In the genomic region with DNA sequence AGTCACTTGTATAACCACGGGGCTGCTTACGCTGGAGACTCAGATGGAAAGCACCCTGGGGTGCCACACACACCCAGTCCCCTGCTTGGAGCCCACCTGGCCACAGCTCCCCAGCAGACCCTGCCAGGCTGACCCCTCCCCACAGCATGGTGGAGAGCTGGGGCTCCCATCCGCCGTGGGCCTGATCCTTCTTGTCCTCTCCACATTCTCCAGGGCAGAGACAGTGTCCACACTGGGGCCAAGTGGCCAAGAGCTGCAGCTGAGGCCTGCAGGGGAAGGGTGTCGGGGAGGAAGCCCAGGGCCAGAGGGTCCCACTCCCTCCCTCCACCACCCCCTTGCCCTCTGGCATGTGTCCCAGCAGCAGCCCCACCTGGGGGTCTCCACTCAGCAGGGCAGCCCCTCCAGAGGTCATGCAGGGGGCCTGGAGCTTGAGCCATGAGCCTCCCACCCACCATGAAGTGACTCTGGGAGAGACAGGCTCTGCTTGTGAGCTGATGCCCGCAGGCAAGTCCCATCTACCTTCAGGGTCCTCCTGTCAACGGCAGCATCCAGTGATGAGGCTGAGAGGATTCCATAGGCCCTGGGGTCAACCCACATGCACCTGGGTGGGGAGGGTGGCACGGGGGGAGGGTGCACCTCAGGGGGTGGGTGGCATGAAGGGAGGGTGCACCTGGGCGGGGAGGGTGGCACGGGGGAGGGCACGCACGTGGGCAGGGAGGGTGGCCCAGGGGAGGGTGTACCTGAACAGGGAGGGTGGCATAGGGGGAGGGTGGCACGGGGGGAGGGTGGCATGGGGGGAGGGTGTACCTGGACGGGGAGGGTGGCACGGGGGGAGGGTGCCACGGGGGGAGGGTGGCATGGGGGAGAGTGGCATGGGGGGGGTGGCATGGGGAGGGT, we compare ENCODE assay signal across 1 cellular context.
TF ChIP-seq lines count a peak whose summit lies in the region.

No MANE protein-coding gene starts in this region.

TF ChIP-seq in HepG2, 621 proteins besides CTCF, POLR2A, EP300 and RAD21:
- TF ChIP-seq IKZF1 (IDR thresholded peaks at IDR 0.05) (no peak), ARNT2 (CRISPR knock-in tag; IDR thresholded peaks at IDR 0.05; ENCODE audit: low read depth) (no peak), ZNF563 (CRISPR knock-in tag; IDR thresholded peaks at IDR 0.05) (no peak), ONECUT2 (CRISPR knock-in tag; IDR thresholded peaks at IDR 0.05) (no peak), EZH2 (conservative IDR thresholded peaks at IDR 0.05; ENCODE audit: low read depth, low read length) (no peak), DPF2 (CRISPR knock-in tag; IDR thresholded peaks at IDR 0.05; ENCODE audit: borderline replicate concordance, low read depth) (no peak), HNF4G (IDR thresholded peaks at IDR 0.05; ENCODE audit: borderline replicate concordance, low read depth, low read length) (no peak), HNF4G (CRISPR knock-in tag; IDR thresholded peaks at IDR 0.05; ENCODE audit: borderline replicate concordance, low read depth) (no peak), ZNF501 (CRISPR knock-in tag; IDR thresholded peaks at IDR 0.05) (no peak), ZBTB8A (CRISPR knock-in tag; IDR thresholded peaks at IDR 0.05; ENCODE audit: borderline replicate concordance, low read depth) (no peak), SMARCC2 (IDR thresholded peaks at IDR 0.05) (no peak), CBX1 (IDR thresholded peaks at IDR 0.05; ENCODE audit: low read depth) (no peak)
- TF ChIP-seq, protein P1, sequence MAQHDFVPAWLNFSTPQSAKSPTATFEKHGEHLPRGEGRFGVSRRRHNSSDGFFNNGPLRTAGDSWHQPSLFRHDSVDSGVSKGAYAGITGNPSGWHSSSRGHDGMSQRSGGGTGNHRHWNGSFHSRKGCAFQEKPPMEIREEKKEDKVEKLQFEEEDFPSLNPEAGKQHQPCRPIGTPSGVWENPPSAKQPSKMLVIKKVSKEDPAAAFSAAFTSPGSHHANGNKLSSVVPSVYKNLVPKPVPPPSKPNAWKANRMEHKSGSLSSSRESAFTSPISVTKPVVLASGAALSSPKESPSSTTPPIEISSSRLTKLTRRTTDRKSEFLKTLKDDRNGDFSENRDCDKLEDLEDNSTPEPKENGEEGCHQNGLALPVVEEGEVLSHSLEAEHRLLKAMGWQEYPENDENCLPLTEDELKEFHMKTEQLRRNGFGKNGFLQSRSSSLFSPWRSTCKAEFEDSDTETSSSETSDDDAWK (CRISPR knock-in tag; IDR thresholded peaks at IDR 0.05): no peak
